In the genomic region with DNA sequence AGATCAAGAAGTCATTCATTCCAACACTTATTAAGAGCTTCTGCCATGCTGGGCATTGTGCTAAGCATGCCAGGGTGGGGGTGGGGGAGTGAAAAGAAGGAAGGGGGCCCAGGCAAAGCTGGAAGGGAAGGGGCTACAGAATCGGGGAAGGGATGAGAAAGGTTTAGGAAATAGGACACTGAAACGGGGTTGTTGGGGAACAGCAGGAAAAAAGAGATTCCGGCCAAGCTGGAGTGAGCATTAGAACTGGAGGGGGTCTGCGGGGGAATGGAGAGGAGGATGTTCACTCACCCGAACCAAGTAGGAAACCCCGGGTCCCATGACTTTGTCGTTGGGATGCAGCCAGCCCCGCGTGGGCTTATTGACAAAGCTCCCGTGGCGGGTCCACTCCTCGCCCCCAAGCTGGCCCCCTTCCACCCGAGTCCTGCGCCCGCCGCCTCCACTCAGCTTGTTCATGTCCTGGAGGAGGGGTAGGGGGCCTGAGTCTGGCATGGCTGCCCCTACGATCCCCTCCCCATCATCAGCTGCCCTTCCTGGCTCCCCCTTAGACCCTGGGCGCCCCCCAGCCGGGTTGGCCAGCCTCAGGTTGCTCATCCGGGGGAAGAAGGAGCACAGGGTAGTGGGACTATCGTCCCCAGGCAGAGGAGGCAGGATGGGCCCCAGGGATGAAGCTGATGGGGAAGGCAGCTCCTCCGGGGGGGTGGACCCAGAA, we compare ENCODE assay signal across 8 cellular contexts. TPM values are rescaled to one million over a fixed set of nuclear protein-coding genes. Genes with fewer than 3 reads are reported as not detected.
DNase-seq lines count a peak whose midpoint lies in the region; TF ChIP-seq lines count a peak whose summit lies in the region.

No MANE protein-coding gene starts in this region.

- no peaks in the 10 kb centered on the region for H3K9me3 ChIP-seq in NT2/D1 (ENCODE audit: insufficient read depth, low read length)
- no peaks in the 10 kb centered on the region for H3K9me3 ChIP-seq in endodermal cell (ENCODE audit: control insufficient read depth, low read length)

- TF ChIP-seq CTCF in AG09309 (IDR thresholded peaks at IDR 0.05; ENCODE audit: control insufficient read depth, insufficient read depth, low read depth, low read length, missing control alignments) (no peak), endodermal cell (conservative IDR thresholded peaks at IDR 0.05) (no peak), nephron (IDR thresholded peaks at IDR 0.05; ENCODE audit: unreplicated experiment in 3 of 3) (no peak)

- no peak overlapping the region for H3K4me3 Mint-ChIP-seq in endodermal cell
- H3K4me3 Mint-ChIP-seq in nephron = peak overlapping the region; percentile 84 to 86 (median 86)

- H3K4me1 ChIP-seq in NT2/D1 (ENCODE audit: insufficient read depth, insufficient read length) (peaks cover 20% of the 10 kb centered on the region), endodermal cell (ENCODE audit: control insufficient read depth, insufficient read depth, low read length) (peaks cover 3% of the 10 kb centered on the region)

- WGBS in endodermal cell (ENCODE audit: insufficient coverage in 1 of 2, insufficient read length in 1 of 2), 2 experiments = 0 to 10% methylated on average over 6 to 22 of the region's 22 CpGs

- peak overlapping the region; percentile 94 for H3K4me3 ChIP-seq in AG09309 (ENCODE audit: control insufficient read depth, low read depth, low read length)
- peak overlapping the region; percentile 77 for H3K4me3 ChIP-seq in NT2/D1 (ENCODE audit: insufficient read length, low read depth)
- H3K4me3 ChIP-seq in endodermal cell (ENCODE audit: low read length) = peak overlapping the region; percentile 91

- no peaks in the 10 kb centered on the region for H3K27me3 Mint-ChIP-seq in endodermal cell (ENCODE audit: insufficient read depth)
- no peaks in the 10 kb centered on the region for H3K27me3 Mint-ChIP-seq in nephron (ENCODE audit: low read depth)

- intact Hi-C loops in posterior vena cava (cut with DNase I) = no loop called here

- H3K4me1 Mint-ChIP-seq in endodermal cell (peaks cover 37% of the 10 kb centered on the region), nephron (peaks cover 32% of the 10 kb centered on the region)

- no peak overlapping the region for H3K27ac ChIP-seq in endodermal cell (ENCODE audit: low read depth, low read length)

- H3K9ac ChIP-seq in NT2/D1 (ENCODE audit: insufficient read length, low read depth) (peak overlapping the region; percentile 98), endodermal cell (ENCODE audit: extremely low read depth, low read length, poor library complexity, severe bottlenecking) (peak overlapping the region; percentile 39)

- H3K27ac Mint-ChIP-seq in endodermal cell (peak overlapping the region; percentile 85), nephron (peak overlapping the region; percentile 47 to 68 (median 61))

- H3K36me3 ChIP-seq in NT2/D1 (ENCODE audit: insufficient read depth, insufficient read length, low read length) (peaks cover 47% of the 10 kb centered on the region), endodermal cell (ENCODE audit: control insufficient read depth, insufficient read depth, low read length) (peaks cover 37% of the 10 kb centered on the region)

- H3K36me3 Mint-ChIP-seq in endodermal cell (ENCODE audit: low read depth) (peaks cover 40% of the 10 kb centered on the region), nephron (ENCODE audit: low read depth) (peaks cover 20% of the 10 kb centered on the region)

- H3K9me3 Mint-ChIP-seq in endodermal cell (no peaks in the 10 kb centered on the region), nephron (no peaks in the 10 kb centered on the region)

- H3K27me3 ChIP-seq in NT2/D1 (ENCODE audit: insufficient read depth, insufficient read length) = no peaks in the 10 kb centered on the region
- H3K27me3 ChIP-seq in endodermal cell (ENCODE audit: control insufficient read depth, insufficient read depth, low read length, poor library complexity, severe bottlenecking) = no peaks in the 10 kb centered on the region

- no peak for DNase-seq in AG09309 (ENCODE audit: low read depth)
- no peak for DNase-seq in NT2/D1 (ENCODE audit: low read depth, low spot score)
- DNase-seq in endodermal cell = no peak
- DNase-seq in cerebellar nuclear complex (lab: John Stamatoyannopoulos, UW) = no peak
- no peak for DNase-seq in germinal center (ENCODE audit: low spot score)
- DNase-seq in posterior vena cava (ENCODE audit: low spot score) = no peak
- DNase-seq in HPDE6-E6E7 (ENCODE audit: extremely low spot score) = no peak

RNA-seq across cellular contexts. Expression of a gene that starts 0.7 kb away (rescaled TPM):
- total RNA-seq in endodermal cell = 100 to 1,000 TPM; 157 to 231 TPM
- 134 TPM for polyA plus RNA-seq in endodermal cell (2013, experiment 1 of 2)
- 135 TPM for polyA plus RNA-seq in endodermal cell (2013, experiment 2 of 2)
- total RNA-seq in posterior vena cava = 100 to 1,000 TPM; 135 to 149 TPM

RNA-seq across cellular contexts. Expression of a gene that starts 4.6 kb away (rescaled TPM):
- total RNA-seq in endodermal cell (100 to 1,000 TPM; 145 to 229 TPM), posterior vena cava (10 to 100 TPM; 22.5 to 23.4 TPM)
- polyA plus RNA-seq in endodermal cell (2013, experiment 1 of 2) = 355 TPM
- 371 TPM for polyA plus RNA-seq in endodermal cell (2013, experiment 2 of 2)

RNA-seq across cellular contexts. Expression of a gene that starts 8.3 kb away (rescaled TPM):
- total RNA-seq in endodermal cell (10 to 100 TPM; 33.4 to 40.4 TPM), posterior vena cava (10 to 100 TPM; 17.0 to 19.2 TPM)
- polyA plus RNA-seq in endodermal cell (2013, experiment 1 of 2) = 35.0 TPM
- 32.2 TPM for polyA plus RNA-seq in endodermal cell (2013, experiment 2 of 2)

RNA-seq across cellular contexts. Expression of a gene that starts 13.2 kb away (rescaled TPM):
- total RNA-seq in endodermal cell (10 to 100 TPM; 61.9 to 65.0 TPM), posterior vena cava (10 to 100 TPM; 18.3 to 21.6 TPM)
- polyA plus RNA-seq in endodermal cell (2013, experiment 1 of 2) = 54.8 TPM
- polyA plus RNA-seq in endodermal cell (2013, experiment 2 of 2) = 47.4 TPM

RNA-seq across cellular contexts. Expression of a gene that starts 14.0 kb away (rescaled TPM):
- total RNA-seq in endodermal cell (10 to 100 TPM; 42.5 to 61.3 TPM), posterior vena cava (100 to 1,000 TPM in 1 of 2 donors, 10 to 100 TPM in 1; 95.3 to 138 TPM)
- 38.9 TPM for polyA plus RNA-seq in endodermal cell (2013, experiment 1 of 2)
- polyA plus RNA-seq in endodermal cell (2013, experiment 2 of 2) = 39.4 TPM

Comparison
In these comparisons a context has a peak if more than half of its experiments do, and no peak if none do; other contexts are left out.
1. RNA of a gene that starts 4.6 kb away (total RNA-seq): 145 to 229 TPM in endodermal cell; 22.5 to 23.4 TPM in posterior vena cava; every median in the first group is over 4 times any median in the second.
2. Peak in every context shown above with its lines, with median percentiles within 50 percentile points of each other: H3K4me3 ChIP-seq.